19 cellular contexts compared by ENCODE assay signal in the genomic region with DNA sequence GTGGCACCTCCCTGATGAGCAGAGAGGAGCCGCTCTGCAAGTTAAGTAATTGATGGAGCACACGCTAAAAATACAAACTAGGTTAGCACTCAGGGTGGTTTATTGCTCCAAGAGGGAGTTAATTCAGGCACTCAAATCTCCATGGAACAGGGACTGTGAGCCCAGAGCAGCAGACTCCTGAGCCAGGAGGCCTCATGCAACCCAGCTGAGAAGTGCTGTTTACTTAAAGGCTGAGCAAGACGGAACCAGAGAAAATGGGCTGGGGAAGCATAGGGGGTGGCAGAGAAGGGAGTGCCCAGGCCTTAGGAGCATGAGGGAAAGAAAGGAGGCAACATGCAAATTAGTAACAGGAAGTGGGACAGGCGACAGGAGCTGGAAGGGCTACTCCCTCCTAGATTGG.
A peak's percentile ranks its signal among the peaks of the same experiment; 100 is the strongest.
DNase-seq lines count a peak whose midpoint lies in the region; ATAC-seq and TF ChIP-seq lines count a peak whose summit lies in the region.
"Had no signal": no experiment of that assay in that cellular context is flagged by ENCODE, and none has a peak within 500 bp of the region (broad histone marks: within the 10 kb centered on the region; RNA-seq: fewer than 3 reads in every experiment).

No MANE protein-coding gene starts in this region.

- no TSS peak for BruUV-seq in PC-3 (replicated peaks; lab: Mats Ljungman, UMichigan)

- H3K27me3 ChIP-seq in PC-3 (ENCODE audit: low read length): no peaks in the 10 kb centered on the region
- H3K27me3 ChIP-seq: transverse colon had no signal

- no peak for TF ChIP-seq CTCF in PC-3 (conservative IDR thresholded peaks at IDR 0.05; ENCODE audit: low read depth, low read length)

- POLR2A ChIA-PET in PC-3 (lab: Charles Lee; ENCODE audit: unreplicated experiment): no interaction called here

- CTCF ChIA-PET in PC-3 (lab: Charles Lee): no interaction called here

- H3K4me2 ChIP-seq in PC-3 (ENCODE audit: low read length): no peak overlapping the region

- no peaks in the 10 kb centered on the region for H3K9me2 ChIP-seq in PC-3 (replicated peaks; ENCODE audit: low read length)

- no peaks in the 10 kb centered on the region for H4K20me1 ChIP-seq in PC-3 (ENCODE audit: low read length)

- H3K79me2 ChIP-seq in PC-3 (ENCODE audit: low read length): no peaks in the 10 kb centered on the region

- H3K9ac ChIP-seq in PC-3 (ENCODE audit: low read length): no peak overlapping the region

- no peak overlapping the region for H3K27ac ChIP-seq in PC-3 (ENCODE audit: low read length)

- ATAC-seq in PC-3 (peak; percentile 71), HG03460 (IDR thresholded peaks at IDR 0.05; ENCODE audit: unreplicated experiment) (no peak)
- ATAC-seq: activated CD8-positive, alpha-beta memory T cell treated with anti-CD3 and anti-CD28 coated beads, Interleukin-2, amount 10 ng/mL, durations not matched to agents 7 days and 5 days; K562; stimulated activated memory B cell treated with anti-CD40 and anti-IgM and Interleukin-4, amounts not matched to agents 10 μg/mL and 1 μg/mL and 100 μg/mL, for 72 hours had no signal

- peaks cover 33% of the 10 kb centered on the region for H3K4me1 ChIP-seq in PC-3 (ENCODE audit: insufficient read depth, low read length)

- H3K4me3 ChIP-seq in PC-3 (ENCODE audit: low read length): no peak overlapping the region
- H3K4me3 ChIP-seq: K562, transverse colon had no signal

- H3F3A ChIP-seq in PC-3 (ENCODE audit: low read length, unreplicated experiment): no peaks in the 10 kb centered on the region

- peak; percentile 57 for DNase-seq in Ammon's horn (ENCODE audit: low spot score)
- DNase-seq in PC-3: peak; percentile 68
- DNase-seq in hippocampal formation (lab: John Stamatoyannopoulos, UW): peak; percentile 19 to 34
- DNase-seq in pons (ENCODE audit: low spot score): peak; percentile 31
- DNase-seq in stimulated activated CD4-positive, alpha-beta T cell treated with anti-CD3 and anti-CD28 coated beads, Interleukin-12 subunit alpha, Interleukin-12 subunit beta, amount 100 ng/mL, for 4 hours: no peak
- DNase-seq in NCI-H1436 (lab: John Stamatoyannopoulos, UW): no peak
- DNase-seq in SHP77 (lab: John Stamatoyannopoulos, UW): no peak
- DNase-seq: activated CD8-positive, alpha-beta memory T cell treated with anti-CD3 and anti-CD28 coated beads, Interleukin-2, amount 10 ng/mL, durations not matched to agents 7 days and 5 days; CD4-positive, alpha-beta T cell; erythroblast; H7; immature natural killer cell; mammary epithelial cell; NCI-H2081 treated with DMSO at 0.1 percent for 48 hours; T1000; transverse colon had no signal

- H3K9me3 ChIP-seq in PC-3 (ENCODE audit: low read length): no peaks in the 10 kb centered on the region
- H3K9me3 ChIP-seq: transverse colon had no signal

- H2AFZ ChIP-seq in PC-3 (ENCODE audit: low read length): no peak overlapping the region

- intact Hi-C loops in PC-3 (cut with micrococcal nuclease): no loop called here

- H3K36me3 ChIP-seq in PC-3 (ENCODE audit: low read depth, low read length): no peaks in the 10 kb centered on the region
- H3K36me3 ChIP-seq: transverse colon had no signal

Comparison
In these comparisons a context has a peak if more than half of its experiments do, and no peak if none do; other contexts are left out.
1. DNase-seq: peak in Ammon's horn (single experiment), PC-3 (single experiment), hippocampal formation (2 of 2) and pons (single experiment); none in stimulated activated CD4-positive, alpha-beta T cell treated with anti-CD3 and anti-CD28 coated beads, Interleukin-12 subunit alpha, Interleukin-12 subunit beta, amount 100 ng/mL, for 4 hours (single experiment), NCI-H1436 (single experiment) and SHP77 (0 of 2).